Comparison of ENCODE assay signal across 9 cellular contexts in the genomic region with DNA sequence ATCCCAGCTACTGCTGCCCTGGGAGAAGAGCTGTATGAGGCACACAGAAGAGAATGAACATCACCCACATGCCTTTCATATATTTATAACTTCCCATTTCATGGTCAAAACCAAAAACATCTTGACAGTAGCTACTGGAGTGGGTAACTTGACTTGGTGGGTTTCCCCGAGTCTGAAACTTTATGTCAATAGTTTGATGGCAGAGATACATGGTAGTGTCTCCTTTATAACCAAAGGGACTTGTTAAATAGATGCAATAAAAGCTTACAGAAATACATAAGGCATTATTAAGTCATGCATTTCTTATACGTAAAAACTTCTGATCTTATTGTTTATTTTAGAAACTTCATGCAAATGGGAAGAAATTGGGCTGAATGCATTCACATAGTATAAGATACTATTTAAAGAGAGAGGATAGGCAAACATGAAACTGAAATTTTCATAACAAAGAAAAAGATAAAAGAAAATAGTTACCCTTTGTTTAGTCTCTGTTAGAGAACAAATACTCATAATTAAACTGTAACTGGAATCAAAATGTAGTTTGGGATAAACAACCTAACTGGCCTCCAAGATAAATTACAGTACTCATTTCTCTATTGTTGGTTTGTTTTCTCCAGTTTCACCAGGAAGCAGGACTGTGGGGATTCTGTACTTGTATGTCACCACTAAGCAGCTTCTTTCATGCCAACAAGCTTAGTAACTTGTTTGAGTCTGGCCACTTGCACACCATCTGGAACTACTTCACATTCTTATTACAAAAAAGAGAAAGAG.
DNase-seq lines count a peak whose midpoint lies in the region; ATAC-seq and TF ChIP-seq lines count a peak whose summit lies in the region.
"Had no signal": no experiment of that assay in that cellular context is flagged by ENCODE, and none has a peak within 500 bp of the region (broad histone marks: within the 10 kb centered on the region; RNA-seq: fewer than 3 reads in every experiment).

No MANE protein-coding gene starts in this region.

- peak; percentile 33 for ATAC-seq in GM21447 (IDR thresholded peaks at IDR 0.05; ENCODE audit: unreplicated experiment)
- no peak for ATAC-seq in stimulated activated effector memory CD8-positive, alpha-beta T cell treated with anti-CD3 and anti-CD28 coated beads, Interleukin-12 subunit alpha, Interleukin-12 subunit beta, amount 100 ng/mL, for 72 hours

- H3K4me3 ChIP-seq in fibroblast of mammary gland (ENCODE audit: control insufficient read depth, low read depth, low read length) (no peak overlapping the region), stomach (no peak overlapping the region)

- H3K27ac Mint-ChIP-seq in stimulated activated effector memory CD8-positive, alpha-beta T cell treated with anti-CD3 and anti-CD28 coated beads, Interleukin-12 subunit alpha, Interleukin-12 subunit beta, amount 100 ng/mL, for 72 hours, result no peak overlapping the region
- H3K27ac Mint-ChIP-seq: activated naive CD8-positive, alpha-beta T cell treated with anti-CD3 and anti-CD28 coated beads for 36 hours had no signal

- H3K27ac ChIP-seq in stomach, result no peak overlapping the region

- H3K36me3 ChIP-seq in stomach, result no peaks in the 10 kb centered on the region

- no peaks in the 10 kb centered on the region for H3K4me1 ChIP-seq in stomach

- no peaks in the 10 kb centered on the region for H3K9me3 ChIP-seq in stomach

- no peaks in the 10 kb centered on the region for H3K36me3 Mint-ChIP-seq in stimulated activated effector memory CD8-positive, alpha-beta T cell treated with anti-CD3 and anti-CD28 coated beads, Interleukin-12 subunit alpha, Interleukin-12 subunit beta, amount 100 ng/mL, for 72 hours
- H3K36me3 Mint-ChIP-seq: activated naive CD8-positive, alpha-beta T cell treated with anti-CD3 and anti-CD28 coated beads for 36 hours had no signal

- WGBS in stomach, 5 donors, result 58 to 68% (median 62%) methylated on average over 2 of the region's 2 CpGs

- no peaks in the 10 kb centered on the region for H3K27me3 ChIP-seq in stomach

- no peaks in the 10 kb centered on the region for H3K4me1 Mint-ChIP-seq in stimulated activated effector memory CD8-positive, alpha-beta T cell treated with anti-CD3 and anti-CD28 coated beads, Interleukin-12 subunit alpha, Interleukin-12 subunit beta, amount 100 ng/mL, for 72 hours

- TF ChIP-seq CTCF in fibroblast of mammary gland (conservative IDR thresholded peaks at IDR 0.05; ENCODE audit: control insufficient read depth, insufficient read depth, low read depth, low read length), result no peak
- TF ChIP-seq CTCF in stomach (IDR thresholded peaks at IDR 0.05), result no peak

- peaks cover 6% of the 10 kb centered on the region for H3K9me3 Mint-ChIP-seq in stimulated activated effector memory CD8-positive, alpha-beta T cell treated with anti-CD3 and anti-CD28 coated beads, Interleukin-12 subunit alpha, Interleukin-12 subunit beta, amount 100 ng/mL, for 72 hours
- H3K9me3 Mint-ChIP-seq: activated naive CD8-positive, alpha-beta T cell treated with anti-CD3 and anti-CD28 coated beads for 36 hours had no signal

- TF ChIP-seq EP300 in stomach (IDR thresholded peaks at IDR 0.05), result no peak

- DNase-seq in EH (ENCODE audit: low read depth) (peak; percentile 71), HT1080 (ENCODE audit: low read depth) (peak; percentile 53), fibroblast of mammary gland (ENCODE audit: low read depth) (peak; percentile 87), stomach (no peak), cardiac septum (ENCODE audit: low spot score) (no peak), cerebellar nuclear complex (lab: John Stamatoyannopoulos, UW) (no peak)
- DNase-seq in stimulated activated effector memory CD8-positive, alpha-beta T cell treated with anti-CD3 and anti-CD28 coated beads, Interleukin-12 subunit alpha, Interleukin-12 subunit beta, amount 100 ng/mL, for 72 hours (ENCODE audit: low spot score in 2 of 2), result no peak
- DNase-seq: activated naive CD8-positive, alpha-beta T cell treated with anti-CD3 and anti-CD28 coated beads for 36 hours had no signal

- no peak overlapping the region for H3K4me3 Mint-ChIP-seq in stimulated activated effector memory CD8-positive, alpha-beta T cell treated with anti-CD3 and anti-CD28 coated beads, Interleukin-12 subunit alpha, Interleukin-12 subunit beta, amount 100 ng/mL, for 72 hours
- H3K4me3 Mint-ChIP-seq: activated naive CD8-positive, alpha-beta T cell treated with anti-CD3 and anti-CD28 coated beads for 36 hours had no signal

- TF ChIP-seq POLR2A in stomach (IDR thresholded peaks at IDR 0.05), result no peak

- intact Hi-C loops in stomach (cut with DNase I; ENCODE audit: low total_unique reads), result no loop called here
- intact Hi-C loops in cardiac septum (cut with DNase I), result no loop called here

Comparison
In these comparisons a context has a peak if more than half of its experiments do, and no peak if none do; other contexts are left out.
1. DNase-seq: peak in EH (single experiment), HT1080 (single experiment) and fibroblast of mammary gland (single experiment); none in stimulated activated effector memory CD8-positive, alpha-beta T cell treated with anti-CD3 and anti-CD28 coated beads, Interleukin-12 subunit alpha, Interleukin-12 subunit beta, amount 100 ng/mL, for 72 hours (0 of 2), stomach (single experiment), cardiac septum (single experiment) and cerebellar nuclear complex (0 of 2).